In the genomic region with DNA sequence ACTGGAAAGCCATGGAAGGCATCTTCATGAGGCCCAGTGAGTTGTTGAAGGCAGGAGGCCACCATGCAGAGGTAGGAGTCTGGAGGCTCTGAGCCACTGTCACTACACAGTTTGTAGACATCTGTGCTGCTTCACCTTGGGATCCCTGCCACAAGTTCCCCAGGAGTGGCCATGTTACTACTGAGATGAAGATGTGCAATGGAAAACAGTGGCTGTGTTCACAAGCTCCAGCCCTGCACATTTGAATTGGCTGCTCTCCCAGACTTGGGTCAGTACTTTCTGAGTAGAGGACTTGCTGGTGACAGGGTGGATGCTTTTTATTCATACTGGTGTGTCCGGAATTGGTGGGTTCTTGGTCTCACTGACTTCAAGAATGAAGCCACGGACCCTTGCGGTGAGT, we compare ENCODE assay signal across 19 cellular contexts.
DNase-seq lines count a peak whose midpoint lies in the region; ATAC-seq, FAIRE-seq and TF ChIP-seq lines count a peak whose summit lies in the region.
"Had no signal": no experiment of that assay in that cellular context is flagged by ENCODE, and none has a peak within 500 bp of the region (broad histone marks: within the 10 kb centered on the region; RNA-seq: fewer than 3 reads in every experiment).

No MANE protein-coding gene starts in this region.

- H3K4me1 Mint-ChIP-seq in stimulated activated naive CD8-positive, alpha-beta T cell treated with anti-CD3 and anti-CD28 coated beads, Interleukin-15, amount 100 ng/mL, for 72 hours, result peaks cover 20% of the 10 kb centered on the region

- no peak overlapping the region for H2AFZ ChIP-seq in GM12878 (ENCODE audit: control insufficient read depth, low read depth, low read length)
- H2AFZ ChIP-seq: GM23248 had no signal

- no peaks in the 10 kb centered on the region for H3K79me2 ChIP-seq in GM12878 (ENCODE audit: control insufficient read depth, insufficient read depth, low read length)

- SMC1A ChIA-PET in GM12878 (lab: Charles Lee; ENCODE audit: uncharacterized antibody, unreplicated experiment), result interaction anchor here (1.0 to 2.2 kb wide), 12 partner anchors 9 to 85 kb away, joined by 3 to 22 read pairs (median 5); no protein-coding TSS in a partner anchor

- peak; percentile 18 for ATAC-seq in stimulated activated naive CD8-positive, alpha-beta T cell treated with anti-CD3 and anti-CD28 coated beads, Interleukin-15, amount 100 ng/mL, for 72 hours
- ATAC-seq in stimulated activated naive CD8-positive, alpha-beta T cell treated with anti-CD3 and anti-CD28 coated beads, Interleukin-15, Interleukin-2, amounts not matched to agents 100 U/mL and 50 U/mL, for 24 hours, result no peak
- no peak for ATAC-seq in GM12878

- BruUV-seq in GM12878 (replicated peaks; lab: Mats Ljungman, UMichigan), result no TSS peak

- no peak for FAIRE-seq in GM12878 (lab: Jason Lieb, UNC)
- FAIRE-seq: HTR-8/SVneo had no signal

- no peak overlapping the region for H3K4me2 ChIP-seq in GM12878 (ENCODE audit: control insufficient read depth, insufficient read depth)

- TF ChIP-seq RAD21 in GM12878 (IDR thresholded peaks at IDR 0.05; ENCODE audit: insufficient read depth, low read depth, low read length), result no peak

- no peak for TF ChIP-seq POLR2A in GM12878 (IDR thresholded peaks at IDR 0.05; ENCODE audit: low read depth, low read length)

- no peak for TF ChIP-seq CTCF in GM12878 (IDR thresholded peaks at IDR 0.05 in 2 of 3, conservative IDR thresholded peaks at IDR 0.05 in 1 of 3; ENCODE audit: control insufficient read depth in 2 of 3, extremely low read depth in 1 of 3, insufficient read depth in 1 of 3, low read depth in 3 of 3, low read length in 3 of 3)

- DNase-seq in stimulated activated naive CD8-positive, alpha-beta T cell treated with anti-CD3 and anti-CD28 coated beads, Interleukin-15, amount 100 ng/mL, for 72 hours, result no peak
- no peak for DNase-seq in stimulated activated naive CD8-positive, alpha-beta T cell treated with anti-CD3 and anti-CD28 coated beads, Interleukin-15, Interleukin-2, amounts not matched to agents 100 U/mL and 50 U/mL, for 24 hours
- no peak for DNase-seq in GM12878 (ENCODE audit: low read depth, low spot score)
- peak; percentile 76 for DNase-seq in medulla oblongata (ENCODE audit: extremely low spot score)
- DNase-seq in DMS79 treated with DMSO at 0.1 percent for 48 hours (lab: John Stamatoyannopoulos, UW), result no peak
- no peak for DNase-seq in NCI-H524 treated with DMSO at 0.1 percent for 48 hours (lab: John Stamatoyannopoulos, UW)
- DNase-seq in NCI-H82 (lab: John Stamatoyannopoulos, UW), result no peak
- DNase-seq: Calu3; CD4-positive, CD25-positive, alpha-beta regulatory T cell; DMS53; GM23248; HCEC 1CT; NCI-H1105; NCI-H1694; NCI-H2227 treated with DMSO at 0.1 percent for 48 hours; NCI-H524; SIG-M5 had no signal

- no peak overlapping the region for H3K27ac Mint-ChIP-seq in stimulated activated naive CD8-positive, alpha-beta T cell treated with anti-CD3 and anti-CD28 coated beads, Interleukin-15, amount 100 ng/mL, for 72 hours
- H3K27ac Mint-ChIP-seq: CD4-positive, CD25-positive, alpha-beta regulatory T cell had no signal

- no peak overlapping the region for H3K4me3 ChIP-seq in GM12878
- H3K4me3 ChIP-seq: GM23248 had no signal

- RAD21 ChIA-PET in GM12878 (lab: Charles Lee; ENCODE audit: unreplicated experiment), result interaction anchor here (1.3 to 3.3 kb wide), 3 partner anchors 10 to 90 kb away, joined by 4 to 13 read pairs (median 7); no protein-coding TSS in a partner anchor

- H3K9ac ChIP-seq in GM12878 (ENCODE audit: control insufficient read depth, insufficient read depth, low read length), result no peak overlapping the region
- H3K9ac ChIP-seq: GM23248 had no signal

- peaks cover 47% of the 10 kb centered on the region for H3K27me3 Mint-ChIP-seq in stimulated activated naive CD8-positive, alpha-beta T cell treated with anti-CD3 and anti-CD28 coated beads, Interleukin-15, amount 100 ng/mL, for 72 hours
- H3K27me3 Mint-ChIP-seq: CD4-positive, CD25-positive, alpha-beta regulatory T cell had no signal

- CTCF ChIA-PET in GM12878 (lab: Yijun Ruan, JAX), result interaction anchor here (1.2 kb wide), 1 partner anchor 71 kb away, joined by 5 read pairs; no protein-coding TSS in a partner anchor

- no peak for TF ChIP-seq EP300 in GM12878 (IDR thresholded peaks at IDR 0.05; ENCODE audit: borderline replicate concordance in 1 of 2, control insufficient read depth in 1 of 2, low read depth in 2 of 2, low read length in 2 of 2)

- POLR2A ChIA-PET in GM12878 (lab: Charles Lee), result interaction anchor here (1.0 to 2.1 kb wide), 4 partner anchors 10 to 100 kb away, joined by 4 to 6 read pairs (median 4); no protein-coding TSS in a partner anchor

- H3K9me3 Mint-ChIP-seq in stimulated activated naive CD8-positive, alpha-beta T cell treated with anti-CD3 and anti-CD28 coated beads, Interleukin-15, amount 100 ng/mL, for 72 hours, result peaks cover 8 to 19% of the 10 kb centered on the region in 2 donors

- H3K27me3 ChIP-seq in GM12878 (replicated peaks in 1 of 2; ENCODE audit: control insufficient read depth in 2 of 2, insufficient read depth in 2 of 2, low read length in 1 of 2), result no peaks in the 10 kb centered on the region

- H3K9me3 ChIP-seq in GM12878 (replicated peaks; ENCODE audit: control insufficient read depth, insufficient read depth, low read length), result peaks cover 17% of the 10 kb centered on the region

- H3K36me3 ChIP-seq in GM12878 (ENCODE audit: control insufficient read depth in 2 of 2, insufficient read depth in 2 of 2, low read length in 1 of 2), result no peaks in the 10 kb centered on the region

- no peaks in the 10 kb centered on the region for H4K20me1 ChIP-seq in GM12878 (ENCODE audit: control insufficient read depth, insufficient read depth)

- 93% methylated on average over 3 of the region's 3 CpGs for WGBS in GM12878 (ENCODE audit: insufficient coverage, insufficient replicate concordance, low lambda C conversion rate, missing lambda C conversion rate)

- peaks cover 44% of the 10 kb centered on the region for H3K4me1 ChIP-seq in GM12878 (ENCODE audit: control insufficient read depth, insufficient read depth, low read length)

- intact Hi-C loops in GM12878 (cut with micrococcal nuclease; ENCODE audit: unreplicated experiment), result loop anchor here (5.0 kb wide), 1 partner anchor 47 kb away; no protein-coding TSS in a partner anchor

- in situ Hi-C loops in GM12878 (cut with MboI), result loop anchor here (5.0 kb wide), 1 partner anchor 88 kb away; the partner anchor contains the start of gene C15orf39

- no peak overlapping the region for H3K4me3 Mint-ChIP-seq in stimulated activated naive CD8-positive, alpha-beta T cell treated with anti-CD3 and anti-CD28 coated beads, Interleukin-15, amount 100 ng/mL, for 72 hours

- no peak overlapping the region for H3K27ac ChIP-seq in GM12878 (ENCODE audit: control insufficient read depth, insufficient read depth)
- H3K27ac ChIP-seq: GM23248, HL-60 had no signal

TF ChIP-seq in GM12878, 131 proteins besides CTCF, POLR2A, EP300 and RAD21:
- TF ChIP-seq YY1 (IDR thresholded peaks at IDR 0.05; ENCODE audit: low read depth, low read length) (0 out of 2 replicates have a peak, but pooled peaks have one; percentile 12), EED (IDR thresholded peaks at IDR 0.05; ENCODE audit: low read depth) (no peak)
